Comparison of ENCODE assay signal across 18 cellular contexts in genomic region chr6:116955773-116956172, GRCh38.
DNase-seq lines count a peak whose midpoint lies in the region; ATAC-seq, FAIRE-seq and TF ChIP-seq lines count a peak whose summit lies in the region.
"Had no signal": no experiment of that assay in that cellular context is flagged by ENCODE, and none has a peak within 500 bp of the region (broad histone marks: within the 10 kb centered on the region; RNA-seq: fewer than 3 reads in every experiment).

No MANE protein-coding gene starts in this region.

- peak overlapping the region; percentile 31 for H2AFZ ChIP-seq in HepG2 (ENCODE audit: low read length)

- H3K9ac ChIP-seq in endocrine pancreas (ENCODE audit: control insufficient read depth, insufficient read depth, low read length) (no peak overlapping the region), HepG2 (ENCODE audit: insufficient read depth, low read depth, low read length) (no peak overlapping the region)

- no TSS peak for BruUV-seq in HepG2 (replicated peaks; lab: Mats Ljungman, UMichigan)

- TF ChIP-seq EP300 in HepG2 (IDR thresholded peaks at IDR 0.05; ENCODE audit: low read depth in 2 of 2, low read length in 2 of 2) (no peak), HepG2 (CRISPR knock-in tag; IDR thresholded peaks at IDR 0.05; ENCODE audit: borderline replicate concordance) (no peak)

- H3K36me3 Mint-ChIP-seq in progenitor cell of endocrine pancreas (ENCODE audit: insufficient read depth) (peaks cover 2% of the 10 kb centered on the region), HFFc6 (ENCODE audit: low read depth) (no peaks in the 10 kb centered on the region)
- H3K36me3 Mint-ChIP-seq: CD4-positive, alpha-beta memory T cell had no signal

- H3K27ac Mint-ChIP-seq in progenitor cell of endocrine pancreas (peak overlapping the region; percentile 77), HFFc6 (no peak overlapping the region)
- H3K27ac Mint-ChIP-seq: CD4-positive, alpha-beta memory T cell had no signal

- WGBS in HepG2 (ENCODE audit: low lambda C conversion rate) = 26% methylated on average over 7 of the region's 7 CpGs

- H3K36me3 ChIP-seq in endocrine pancreas (ENCODE audit: control insufficient read depth, insufficient read depth, low read length) (no peaks in the 10 kb centered on the region), HepG2 (replicated peaks in 1 of 2; ENCODE audit: control insufficient read depth in 1 of 2, insufficient read depth in 2 of 2, low read length in 2 of 2) (no peaks in the 10 kb centered on the region)
- H3K36me3 ChIP-seq: HAP-1 had no signal

- no peak for FAIRE-seq in HepG2 (lab: Jason Lieb, UNC)
- FAIRE-seq: GM12891, GM18507, H54 had no signal

- TF ChIP-seq CTCF in HepG2 (CRISPR knock-in tag; IDR thresholded peaks at IDR 0.05) (no peak), progenitor cell of endocrine pancreas (IDR thresholded peaks at IDR 0.05; ENCODE audit: unreplicated experiment) (no peak), HFFc6 (IDR thresholded peaks at IDR 0.05) (no peak)

- H3K27me3 ChIP-seq in endocrine pancreas (ENCODE audit: control insufficient read depth, insufficient read depth, low read length) (no peaks in the 10 kb centered on the region), HepG2 (ENCODE audit: control insufficient read depth in 1 of 2, insufficient read depth in 2 of 2, low read length in 2 of 2) (no peaks in the 10 kb centered on the region)

- H3K4me3 ChIP-seq in endocrine pancreas (ENCODE audit: control insufficient read depth, insufficient read depth, low read length) (peak overlapping the region; percentile 84), HepG2 (replicated peaks in 1 of 3; ENCODE audit: insufficient read depth in 1 of 3, low read depth in 2 of 3, low read length in 3 of 3) (no peak overlapping the region)
- H3K4me3 ChIP-seq: HAP-1 had no signal

- H3K27me3 Mint-ChIP-seq in progenitor cell of endocrine pancreas (no peaks in the 10 kb centered on the region), HFFc6 (ENCODE audit: insufficient read depth) (0 out of 2 replicates have a peak, but pooled peaks cover 2% of the 10 kb centered on the region)

- H3K4me2 ChIP-seq in HepG2 (ENCODE audit: low read depth, low read length) = peak overlapping the region; percentile 68; the same call in 1 of the 2 replicates

- no peak overlapping the region for H3K27ac ChIP-seq in HepG2 (ENCODE audit: extremely low read length, insufficient read depth, low read length)

- TF ChIP-seq POLR2A in HepG2 (IDR thresholded peaks at IDR 0.05; ENCODE audit: insufficient read depth in 1 of 2, low read depth in 2 of 2, low read length in 2 of 2) = no peak

- peaks cover 3% of the 10 kb centered on the region for H3K9me3 Mint-ChIP-seq in progenitor cell of endocrine pancreas (ENCODE audit: low read depth)
- no peaks in the 10 kb centered on the region for H3K9me3 Mint-ChIP-seq in HFFc6

- CTCF ChIA-PET in HepG2 (lab: Yijun Ruan, JAX; ENCODE audit: low intra/inter-chr PET ratio, low total read pairs) = no interaction called here

- intact Hi-C loops in HepG2 (cut with micrococcal nuclease; ENCODE audit: unreplicated experiment) = no loop called here

- H3K9me3 ChIP-seq in endocrine pancreas (ENCODE audit: control insufficient read depth, low read length) (no peaks in the 10 kb centered on the region), HepG2 (ENCODE audit: low read length) (no peaks in the 10 kb centered on the region)
- H3K9me3 ChIP-seq: HAP-1 had no signal

- H3K4me1 Mint-ChIP-seq in progenitor cell of endocrine pancreas (ENCODE audit: low read depth) = peaks cover 42% of the 10 kb centered on the region
- no peaks in the 10 kb centered on the region for H3K4me1 Mint-ChIP-seq in HFFc6 (ENCODE audit: low read depth)
- H3K4me1 Mint-ChIP-seq: CD4-positive, alpha-beta memory T cell had no signal

- POLR2A ChIA-PET in HepG2 (lab: Yijun Ruan, JAX) = no interaction called here

- DNase-seq in HepG2 (ENCODE audit: low spot score) = no peak
- no peak for DNase-seq in progenitor cell of endocrine pancreas (ENCODE audit: low spot score, unreplicated experiment)
- no peak for DNase-seq in HFFc6
- DNase-seq: C1 segment of cervical spinal cord; Calu3; CD4-positive, alpha-beta memory T cell; COR-L47; DMS53; DMS79 treated with DMSO at 0.1 percent for 48 hours; GF-D8; GOT3 had no signal

- H3K4me3 Mint-ChIP-seq in progenitor cell of endocrine pancreas (ENCODE audit: low read depth) = peak overlapping the region; percentile 49
- no peak overlapping the region for H3K4me3 Mint-ChIP-seq in HFFc6
- H3K4me3 Mint-ChIP-seq: CD4-positive, alpha-beta memory T cell had no signal

- H3K4me1 ChIP-seq in endocrine pancreas (ENCODE audit: control insufficient read depth, insufficient read depth, low read length) (peaks cover 34% of the 10 kb centered on the region), HepG2 (ENCODE audit: insufficient read depth, low read length) (peaks cover 28% of the 10 kb centered on the region)
- H3K4me1 ChIP-seq: HAP-1 had no signal

- ATAC-seq in HepG2 (no peak), HG03139 (IDR thresholded peaks at IDR 0.05; ENCODE audit: unreplicated experiment) (no peak), GM18868 (IDR thresholded peaks at IDR 0.05; ENCODE audit: unreplicated experiment) (no peak)

- no peaks in the 10 kb centered on the region for H4K20me1 ChIP-seq in HepG2 (ENCODE audit: insufficient read depth, low read length)

- in situ Hi-C loops in HepG2 (cut with HindIII; ENCODE audit: extremely low pct_ligation_motif_present, low pct_unique_long_range_greater_than_20kb) = loop anchor here (25.0 kb wide), 1 partner anchor 657 kb away; the partner anchor contains the start of gene GOPC

- TF ChIP-seq RAD21 in HepG2 (CRISPR knock-in tag; IDR thresholded peaks at IDR 0.05) = no peak

- no peaks in the 10 kb centered on the region for H3K79me2 ChIP-seq in HepG2 (ENCODE audit: insufficient read depth, low read length)

TF ChIP-seq in HepG2, 621 proteins besides CTCF, POLR2A, EP300 and RAD21:
- TF ChIP-seq AFF4 (CRISPR knock-in tag; IDR thresholded peaks at IDR 0.05) (no peak), ZNF687 (CRISPR knock-in tag; IDR thresholded peaks at IDR 0.05) (no peak), ZMYM4 (CRISPR knock-in tag; IDR thresholded peaks at IDR 0.05) (no peak), THAP11 (CRISPR knock-in tag; IDR thresholded peaks at IDR 0.05) (no peak), TEAD3 (CRISPR knock-in tag; optimal IDR thresholded peaks at IDR 0.05; ENCODE audit: borderline replicate concordance) (no peak), ZNF652 (CRISPR knock-in tag; IDR thresholded peaks at IDR 0.05; ENCODE audit: borderline replicate concordance, low read depth) (peak; percentile 82)
TF ChIP-seq in HepG2: peak in this region for 1.
